10 cellular contexts compared by ENCODE assay signal in genomic region chr7:78587443-78588044, GRCh38.
DNase-seq lines count a peak whose midpoint lies in the region; ATAC-seq and TF ChIP-seq lines count a peak whose summit lies in the region.
"Had no signal": no experiment of that assay in that cellular context is flagged by ENCODE, and none has a peak within 500 bp of the region (broad histone marks: within the 10 kb centered on the region; RNA-seq: fewer than 3 reads in every experiment).

No MANE protein-coding gene starts in this region.

- in situ Hi-C loops in Panc1 (cut with HindIII; ENCODE audit: low pct_unique_long_range_greater_than_20kb, low sequenced_read_pairs) = no loop called here

- H3K27me3 ChIP-seq in Panc1 (ENCODE audit: control insufficient read depth, insufficient read depth, low read length) = no peaks in the 10 kb centered on the region
- H3K27me3 ChIP-seq: stomach had no signal

- H3K4me3 ChIP-seq in Panc1 (ENCODE audit: low read depth in 2 of 2, low read length in 2 of 2) (no peak overlapping the region), fibroblast of pulmonary artery (replicated peaks; ENCODE audit: low read depth, low read length) (no peak overlapping the region)
- H3K4me3 ChIP-seq: stomach had no signal

- POLR2A ChIA-PET in HEK293T (lab: Yijun Ruan, JAX) = no interaction called here
- POLR2A ChIA-PET in Panc1 (lab: Charles Lee) = interaction anchor here (0.7 kb wide), 1 partner anchor 46 kb away, joined by 3 read pairs; no protein-coding TSS in a partner anchor

- no peaks in the 10 kb centered on the region for H3K36me3 ChIP-seq in Panc1 (ENCODE audit: control insufficient read depth, insufficient read depth, low read length)
- H3K36me3 ChIP-seq: stomach had no signal

- H3K4me1 ChIP-seq in Panc1 (ENCODE audit: control insufficient read depth, insufficient read depth, low read length) = no peaks in the 10 kb centered on the region
- H3K4me1 ChIP-seq: stomach had no signal

- H3K27ac ChIP-seq in Panc1 (ENCODE audit: low read length) = no peak overlapping the region
- H3K27ac ChIP-seq: stomach had no signal

- no peaks in the 10 kb centered on the region for H3K9me3 ChIP-seq in Panc1 (ENCODE audit: control insufficient read depth, insufficient read depth, low read depth, low read length)
- H3K9me3 ChIP-seq: stomach had no signal

- DNase-seq in COLO829 (ENCODE audit: low spot score) = peak; percentile 27
- peak; percentile 37 for DNase-seq in HEK293T (ENCODE audit: extremely low spot score)
- peak; percentile 39 for DNase-seq in Panc1 (ENCODE audit: low read depth, low spot score)
- DNase-seq in fibroblast of pulmonary artery (ENCODE audit: low read depth) = peak; percentile 29
- DNase-seq in NCI-H2171 treated with DMSO at 0.1 percent for 48 hours (lab: John Stamatoyannopoulos, UW) = no peak
- DNase-seq in activated CD4-positive, alpha-beta T cell treated with anti-CD3 and anti-CD28 coated beads, Interleukin-2, amount 50 U/mL, for 4 hours = no peak
- no peak for DNase-seq in C1 segment of cervical spinal cord (lab: John Stamatoyannopoulos, UW)
- DNase-seq: dermis blood vessel endothelial cell, stomach had no signal

- BruUV-seq in Panc1 (replicated peaks; lab: Mats Ljungman, UMichigan) = no TSS peak

- CTCF ChIA-PET in HEK293T (lab: Yijun Ruan, JAX) (interaction anchor here (0.7 kb wide), 1 partner anchor 262 kb away, joined by 4 read pairs; no protein-coding TSS in a partner anchor), Panc1 (lab: Charles Lee) (no interaction called here)

- TF ChIP-seq CTCF in Panc1 (IDR thresholded peaks at IDR 0.05) = peak; percentile 74; the same call in 1 of the 2 replicates
- TF ChIP-seq CTCF in fibroblast of pulmonary artery (IDR thresholded peaks at IDR 0.05; ENCODE audit: low read length, missing control alignments) = peak; percentile 37

- ATAC-seq in Panc1 = peak; percentile 65; the same call in 1 of the 2 replicates
- no peak for ATAC-seq in GM21825 (IDR thresholded peaks at IDR 0.05; ENCODE audit: unreplicated experiment)

- intact Hi-C loops in Panc1 (cut with micrococcal nuclease; ENCODE audit: unreplicated experiment) = loop anchor here (5.0 kb wide), 1 partner anchor 590 kb away; no protein-coding TSS in a partner anchor

TF ChIP-seq in HEK293T, 16 proteins besides CTCF, POLR2A, EP300 and RAD21:
- TF ChIP-seq ELF4 (IDR thresholded peaks at IDR 0.05) (no peak), SP1 (IDR thresholded peaks at IDR 0.05) (no peak), TARDBP (IDR thresholded peaks at IDR 0.05) (no peak), PKNOX1 (IDR thresholded peaks at IDR 0.05) (no peak), ARNT (IDR thresholded peaks at IDR 0.05) (no peak), FOXM1 (IDR thresholded peaks at IDR 0.05; ENCODE audit: borderline replicate concordance) (no peak), FOXA1 (IDR thresholded peaks at IDR 0.05) (no peak), L3MBTL2 (conservative IDR thresholded peaks at IDR 0.05) (no peak)

Comparison
In these comparisons a context has a peak if more than half of its experiments do, and no peak if none do; other contexts are left out.
1. DNase-seq: peak in COLO829 (single experiment), HEK293T (single experiment), Panc1 (single experiment) and fibroblast of pulmonary artery (single experiment); none in NCI-H2171 treated with DMSO at 0.1 percent for 48 hours (single experiment), activated CD4-positive, alpha-beta T cell treated with anti-CD3 and anti-CD28 coated beads, Interleukin-2, amount 50 U/mL, for 4 hours (0 of 2) and C1 segment of cervical spinal cord (0 of 14).